In genomic region chr12:92866418-92866817, GRCh38 we compare ENCODE assay signal across 18 cellular contexts.
DNase-seq lines count a peak whose midpoint lies in the region; ATAC-seq, FAIRE-seq and TF ChIP-seq lines count a peak whose summit lies in the region.
"Had no signal": no experiment of that assay in that cellular context is flagged by ENCODE, and none has a peak within 500 bp of the region (broad histone marks: within the 10 kb centered on the region; RNA-seq: fewer than 3 reads in every experiment).

No MANE protein-coding gene starts in this region.

- intact Hi-C loops in mammary epithelial cell (cut with micrococcal nuclease) (loop anchor here (5.0 kb wide), 1 partner anchor 61 kb away; the partner anchor contains the start of gene EEA1), MCF 10A (cut with micrococcal nuclease) (no loop called here), sciatic nerve (cut with DNase I) (no loop called here)

- H3K36me3 ChIP-seq in mammary epithelial cell (ENCODE audit: insufficient read depth, low read length) (peaks cover 7% of the 10 kb centered on the region), bronchial epithelial cell (ENCODE audit: control insufficient read depth, insufficient read depth, low read length) (no peaks in the 10 kb centered on the region), mesendoderm (ENCODE audit: control insufficient read depth, insufficient read depth, low read length) (no peaks in the 10 kb centered on the region)

- H2AK5ac ChIP-seq in mesendoderm (ENCODE audit: low read length): no peak overlapping the region

- H3K79me1 ChIP-seq in mesendoderm (ENCODE audit: low read length): no peaks in the 10 kb centered on the region

- H3K27me3 Mint-ChIP-seq in MCF 10A (ENCODE audit: insufficient read depth, unreplicated experiment): no peaks in the 10 kb centered on the region
- H3K27me3 Mint-ChIP-seq in activated naive CD8-positive, alpha-beta T cell treated with anti-CD3 and anti-CD28 coated beads, Interleukin-2, amount 50 U/mL, for 24 hours: no peaks in the 10 kb centered on the region
- H3K27me3 Mint-ChIP-seq: CD4-positive, alpha-beta T cell had no signal

- no peaks in the 10 kb centered on the region for H3K4me1 Mint-ChIP-seq in MCF 10A (ENCODE audit: insufficient read depth, unreplicated experiment)
- H3K4me1 Mint-ChIP-seq in activated naive CD8-positive, alpha-beta T cell treated with anti-CD3 and anti-CD28 coated beads, Interleukin-2, amount 50 U/mL, for 24 hours: peaks cover 3% of the 10 kb centered on the region
- H3K4me1 Mint-ChIP-seq: H9 had no signal

- H3K4me3 Mint-ChIP-seq in MCF 10A (ENCODE audit: unreplicated experiment): no peak overlapping the region
- no peak overlapping the region for H3K4me3 Mint-ChIP-seq in activated naive CD8-positive, alpha-beta T cell treated with anti-CD3 and anti-CD28 coated beads, Interleukin-2, amount 50 U/mL, for 24 hours
- H3K4me3 Mint-ChIP-seq: CD4-positive, alpha-beta T cell; H9 had no signal

- H3K4me2 ChIP-seq in mammary epithelial cell (ENCODE audit: insufficient read depth, low read depth, low read length): no peak overlapping the region
- no peak overlapping the region for H3K4me2 ChIP-seq in mesendoderm (ENCODE audit: low read length)
- H3K4me2 ChIP-seq: A549 had no signal

- no peak for ATAC-seq in HG03432 (IDR thresholded peaks at IDR 0.05; ENCODE audit: unreplicated experiment)
- ATAC-seq in sciatic nerve: no peak
- ATAC-seq in activated naive CD8-positive, alpha-beta T cell treated with anti-CD3 and anti-CD28 coated beads, Interleukin-2, amount 50 U/mL, for 24 hours: no peak
- ATAC-seq: A549 had no signal

- H3K4me1 ChIP-seq in mammary epithelial cell (ENCODE audit: insufficient read depth, low read length) (no peaks in the 10 kb centered on the region), mesendoderm (ENCODE audit: control insufficient read depth, low read depth, low read length) (no peaks in the 10 kb centered on the region)
- H3K4me1 ChIP-seq: A549 had no signal

- no peak overlapping the region for H3K4ac ChIP-seq in mesendoderm (ENCODE audit: low read depth, low read length)

- in situ Hi-C loops in mammary epithelial cell (cut with MboI; ENCODE audit: low sequenced_read_pairs in 2 of 2): no loop called here

- H2BK120ac ChIP-seq in mesendoderm (ENCODE audit: low read depth, low read length): no peak overlapping the region

- CTCF ChIA-PET in mammary epithelial cell (lab: Charles Lee; ENCODE audit: low non-redundant PET): no interaction called here
- CTCF ChIA-PET in MCF 10A (lab: Yijun Ruan, JAX): no interaction called here

- H3K27ac Mint-ChIP-seq in MCF 10A (ENCODE audit: low read depth, unreplicated experiment): no peak overlapping the region
- no peak overlapping the region for H3K27ac Mint-ChIP-seq in activated naive CD8-positive, alpha-beta T cell treated with anti-CD3 and anti-CD28 coated beads, Interleukin-2, amount 50 U/mL, for 24 hours
- H3K27ac Mint-ChIP-seq: CD4-positive, alpha-beta T cell; H9 had no signal

- H3K9ac ChIP-seq in mammary epithelial cell (ENCODE audit: insufficient read depth, low read length) (no peak overlapping the region), mesendoderm (ENCODE audit: low read length) (no peak overlapping the region)
- H3K9ac ChIP-seq: GM23248 had no signal

- no peak overlapping the region for H2BK15ac ChIP-seq in mesendoderm (replicated peaks; ENCODE audit: low read depth)

- H3K56ac ChIP-seq in mesendoderm (ENCODE audit: low read length): no peak overlapping the region

- dilution Hi-C loops in mammary epithelial cell (cut with HindIII; ENCODE audit: low sequenced_read_pairs): no loop called here

- no peaks in the 10 kb centered on the region for H3K9me3 Mint-ChIP-seq in MCF 10A (ENCODE audit: unreplicated experiment)
- H3K9me3 Mint-ChIP-seq in activated naive CD8-positive, alpha-beta T cell treated with anti-CD3 and anti-CD28 coated beads, Interleukin-2, amount 50 U/mL, for 24 hours: no peaks in the 10 kb centered on the region
- H3K9me3 Mint-ChIP-seq: CD4-positive, alpha-beta T cell; H9 had no signal

- no peak overlapping the region for H4K5ac ChIP-seq in mesendoderm (ENCODE audit: low read length)

- no peak overlapping the region for H4K8ac ChIP-seq in mesendoderm (ENCODE audit: low read depth, low read length)

- no peaks in the 10 kb centered on the region for H3K27me3 ChIP-seq in mammary epithelial cell (ENCODE audit: insufficient read depth, low read length)
- H3K27me3 ChIP-seq in bronchial epithelial cell (ENCODE audit: control insufficient read depth, insufficient read depth, low read length): no peaks in the 10 kb centered on the region
- no peaks in the 10 kb centered on the region for H3K27me3 ChIP-seq in mesendoderm (ENCODE audit: insufficient read depth, low read length, poor library complexity)

- no peak overlapping the region for H3K18ac ChIP-seq in mesendoderm (ENCODE audit: low read length)

- 100% methylated on average over 2 of the region's 2 CpGs for WGBS in mammary epithelial cell (ENCODE audit: low coverage, missing lambda C conversion rate)
- 100% methylated on average over 1 of the region's 2 CpGs for WGBS in mesendoderm (ENCODE audit: extremely low coverage, insufficient coverage, low lambda C conversion rate)

- peaks cover 15% of the 10 kb centered on the region for H3K36me3 Mint-ChIP-seq in MCF 10A (ENCODE audit: insufficient read depth, unreplicated experiment)
- peaks cover 22% of the 10 kb centered on the region for H3K36me3 Mint-ChIP-seq in activated naive CD8-positive, alpha-beta T cell treated with anti-CD3 and anti-CD28 coated beads, Interleukin-2, amount 50 U/mL, for 24 hours (ENCODE audit: low read depth)

- H3K23ac ChIP-seq in mesendoderm (ENCODE audit: low read length): no peak overlapping the region

- H3K27ac ChIP-seq in mammary epithelial cell (ENCODE audit: insufficient read depth, low read depth, low read length) (no peak overlapping the region), mesendoderm (ENCODE audit: low read depth, low read length) (no peak overlapping the region)
- H3K27ac ChIP-seq: 22Rv1, A549, C4-2B, GM23248 had no signal

- peaks cover 30% of the 10 kb centered on the region for H3K79me2 ChIP-seq in mammary epithelial cell (ENCODE audit: insufficient read depth, low read length)
- no peaks in the 10 kb centered on the region for H3K79me2 ChIP-seq in mesendoderm (ENCODE audit: control insufficient read depth, insufficient read depth, low read length)

- BruUV-seq in mammary epithelial cell (replicated peaks; lab: Mats Ljungman, UMichigan) (no TSS peak), MCF 10A (replicated peaks; lab: Mats Ljungman, UMichigan) (no TSS peak)

- H2BK5ac ChIP-seq in mesendoderm (ENCODE audit: low read length): no peak overlapping the region

- H4K20me1 ChIP-seq in mammary epithelial cell (ENCODE audit: insufficient read depth, low read length): no peaks in the 10 kb centered on the region

- no peak for TF ChIP-seq CTCF in mammary epithelial cell (conservative IDR thresholded peaks at IDR 0.05 in 1 of 2, IDR thresholded peaks at IDR 0.05 in 1 of 2; ENCODE audit: extremely low read depth in 1 of 2, insufficient read depth in 1 of 2, low read depth in 1 of 2, low read length in 2 of 2)
- TF ChIP-seq CTCF in MCF 10A (IDR thresholded peaks at IDR 0.05; ENCODE audit: unreplicated experiment): no peak
- TF ChIP-seq CTCF in bronchial epithelial cell (IDR thresholded peaks at IDR 0.05; ENCODE audit: insufficient read depth, low read length, severe bottlenecking): no peak

- no peak overlapping the region for H3K4me3 ChIP-seq in mammary epithelial cell (replicated peaks in 1 of 3; ENCODE audit: insufficient read depth in 1 of 3, low read depth in 2 of 3, low read length in 3 of 3)
- no peak overlapping the region for H3K4me3 ChIP-seq in bronchial epithelial cell (ENCODE audit: low read depth, low read length)
- no peak overlapping the region for H3K4me3 ChIP-seq in mesendoderm (ENCODE audit: low read length)
- H3K4me3 ChIP-seq: A549, GM23248 had no signal

- DNase-seq in mammary epithelial cell (peak; percentile 35), MCF 10A (ENCODE audit: unreplicated experiment) (no peak), bronchial epithelial cell (ENCODE audit: low read depth) (peak; percentile 10), mesendoderm (peak; percentile 26), sciatic nerve (ENCODE audit: low spot score) (no peak)
- no peak for DNase-seq in activated naive CD8-positive, alpha-beta T cell treated with anti-CD3 and anti-CD28 coated beads, Interleukin-2, amount 50 U/mL, for 24 hours
- DNase-seq: AML-193; Caco-2; CD4-positive, alpha-beta T cell; GM23248; H9 had no signal

- H2AFZ ChIP-seq in mammary epithelial cell (ENCODE audit: low read depth, low read length): no peak overlapping the region
- H2AFZ ChIP-seq: GM23248 had no signal

- no peaks in the 10 kb centered on the region for H3K9me3 ChIP-seq in mammary epithelial cell (replicated peaks; ENCODE audit: insufficient read depth, low read length)
- H3K9me3 ChIP-seq: A549, Caco-2 had no signal

- POLR2A ChIA-PET in MCF 10A (lab: Yijun Ruan, JAX): interaction anchor here (1.4 to 1.7 kb wide), 2 partner anchors 10 to 63 kb away, joined by 3 to 6 read pairs; partner anchors contain the start of gene EEA1

- no peak for FAIRE-seq in bronchial epithelial cell (lab: Jason Lieb, UNC)
- FAIRE-seq: A549, D721Med, GM12892, GM18507 had no signal

Comparison
In these comparisons a context has a peak if more than half of its experiments do, and no peak if none do; other contexts are left out.
1. DNase-seq: peak in mammary epithelial cell (single experiment), bronchial epithelial cell (single experiment) and mesendoderm (single experiment); none in MCF 10A (single experiment), sciatic nerve (single experiment) and activated naive CD8-positive, alpha-beta T cell treated with anti-CD3 and anti-CD28 coated beads, Interleukin-2, amount 50 U/mL, for 24 hours (single experiment).